ENCODE assay signal across 11 cellular contexts in genomic region chr1:66397192-66397591, GRCh38.
DNase-seq lines count a peak whose midpoint lies in the region; ATAC-seq and TF ChIP-seq lines count a peak whose summit lies in the region.
"Had no signal": no experiment of that assay in that cellular context is flagged by ENCODE, and none has a peak within 500 bp of the region (broad histone marks: within the 10 kb centered on the region; RNA-seq: fewer than 3 reads in every experiment).

No MANE protein-coding gene starts in this region.

- 90% methylated on average over 1 of the region's 1 CpG for whole genome bisulfite sequencing in suprapubic skin

- H3K9me3 ChIP-seq in suprapubic skin: no peaks in the 10 kb centered on the region

- no peaks in the 10 kb centered on the region for H3K36me3 Mint-ChIP-seq in naive B cell

- H3K4me1 Mint-ChIP-seq in naive B cell: peaks cover 61 to 74% (median 70%) of the 10 kb centered on the region in 3 donors

- H3K27ac Mint-ChIP-seq in naive B cell: peak overlapping the region; percentile 11 to 86 (median 58)

- no peaks in the 10 kb centered on the region for H3K36me3 ChIP-seq in suprapubic skin

- TF ChIP-seq POLR2A in suprapubic skin (IDR thresholded peaks at IDR 0.05): no peak

- no peak for TF ChIP-seq EP300 in suprapubic skin (IDR thresholded peaks at IDR 0.05)

- DNase-seq in SIG-M5 treated with dmso at 0.1 percent for 504 hours (lab: John Stamatoyannopoulos, UW; ENCODE audit: unreplicated experiment) (peak; percentile 87), SIG-M5 (lab: John Stamatoyannopoulos, UW) (no peak), naive B cell (peak; percentile 67), suprapubic skin (ENCODE audit: low spot score in 2 of 2) (no peak), NCI-H748 (lab: John Stamatoyannopoulos, UW; ENCODE audit: unreplicated experiment) (no peak), NCI-H510A treated with DMSO at 0.1 percent for 48 hours (lab: John Stamatoyannopoulos, UW) (no peak)
- DNase-seq: 8988T, activated gamma-delta T cell, NCI-H2227 treated with DMSO at 0.1 percent for 48 hours had no signal

- TF ChIP-seq CTCF in suprapubic skin (IDR thresholded peaks at IDR 0.05): no peak

- H3K27me3 Mint-ChIP-seq in naive B cell: no peaks in the 10 kb centered on the region

- H3K4me3 Mint-ChIP-seq in naive B cell: peak overlapping the region in 3 of 8 donors; percentile 6 to 62 (median 29)

- no peaks in the 10 kb centered on the region for H3K27me3 ChIP-seq in suprapubic skin

- ATAC-seq in HG02678 (IDR thresholded peaks at IDR 0.05; ENCODE audit: unreplicated experiment) (peak; percentile 32), HG03558 (IDR thresholded peaks at IDR 0.05; ENCODE audit: extremely low read depth, unreplicated experiment) (peak; percentile 23), naive B cell (ENCODE audit: low read depth in 2 of 2) (peak; percentile 70 to 80)

- H3K4me3 ChIP-seq in suprapubic skin: no peak overlapping the region

- H3K27ac ChIP-seq in suprapubic skin: no peak overlapping the region

- H3K9me3 Mint-ChIP-seq in naive B cell: no peaks in the 10 kb centered on the region

- peaks cover 16% of the 10 kb centered on the region for H3K4me1 ChIP-seq in suprapubic skin

Comparison
In these comparisons a context has a peak if more than half of its experiments do, and no peak if none do; other contexts are left out.
1. DNase-seq: peak in SIG-M5 treated with dmso at 0.1 percent for 504 hours (single experiment) and naive B cell (single experiment); none in SIG-M5 (single experiment), suprapubic skin (0 of 2), NCI-H748 (single experiment) and NCI-H510A treated with DMSO at 0.1 percent for 48 hours (single experiment).
2. ATAC-seq: peak in every context shown above with its lines; median percentile 75 in naive B cell; 32 in HG02678; 23 in HG03558.